20 cellular contexts compared by ENCODE assay signal in genomic region chr7:112505495-112505894, GRCh38. TPM values are rescaled to one million over a fixed set of nuclear protein-coding genes. Genes with fewer than 3 reads are reported as not detected.
DNase-seq lines count a peak whose midpoint lies in the region; ATAC-seq and TF ChIP-seq lines count a peak whose summit lies in the region.
"Had no signal": no experiment of that assay in that cellular context is flagged by ENCODE, and none has a peak within 500 bp of the region (broad histone marks: within the 10 kb centered on the region; RNA-seq: fewer than 3 reads in every experiment).

No MANE protein-coding gene starts in this region.

- H3K4me1 ChIP-seq in BE2C, result 0 out of 2 replicates have a peak, but pooled peaks cover 5% of the 10 kb centered on the region
- H3K4me1 ChIP-seq in GM23248 (ENCODE audit: insufficient read depth), result peaks cover 11% of the 10 kb centered on the region
- no peaks in the 10 kb centered on the region for H3K4me1 ChIP-seq in CD8-positive, alpha-beta T cell (ENCODE audit: insufficient read depth, low read length)
- H3K4me1 ChIP-seq: colonic mucosa had no signal

- no peak overlapping the region for H2AFZ ChIP-seq in GM23248

- no peaks in the 10 kb centered on the region for H3K4me1 Mint-ChIP-seq in CD8-positive, alpha-beta T cell (ENCODE audit: low read depth)

- H3K4me2 ChIP-seq in GM23248 (ENCODE audit: unreplicated experiment), result no peak overlapping the region
- H3K4me2 ChIP-seq: KMS-11 had no signal

- H3K9me2 ChIP-seq in GM23248 (ENCODE audit: insufficient read depth), result no peaks in the 10 kb centered on the region

- H3K79me2 ChIP-seq in GM23248 (ENCODE audit: insufficient read depth), result no peaks in the 10 kb centered on the region

- H3K27ac ChIP-seq in 22Rv1, result no peak overlapping the region
- H3K27ac ChIP-seq in GM23248, result no peak overlapping the region
- H3K27ac ChIP-seq in CD8-positive, alpha-beta T cell (ENCODE audit: low read depth, low read length), result no peak overlapping the region
- H3K27ac ChIP-seq: colonic mucosa, KMS-11, RWPE1 had no signal

- POLR2A ChIA-PET in CD8-positive, alpha-beta T cell (lab: Charles Lee), result no interaction called here

- H3K36me3 Mint-ChIP-seq in CD8-positive, alpha-beta T cell, result no peaks in the 10 kb centered on the region
- H3K36me3 Mint-ChIP-seq: activated CD8-positive, alpha-beta memory T cell treated with anti-CD3 and anti-CD28 coated beads, Interleukin-2, amount 10 ng/mL, durations not matched to agents 7 days and 5 days; activated naive CD8-positive, alpha-beta T cell treated with anti-CD3 and anti-CD28 coated beads, Interleukin-2, amount 10 ng/mL, durations not matched to agents 7 days and 5 days had no signal

- no peak overlapping the region for H3K4me3 ChIP-seq in BE2C (ENCODE audit: low read depth, low read length)
- H3K4me3 ChIP-seq in choroid plexus epithelial cell (ENCODE audit: low read depth, low read length), result no peak overlapping the region
- H3K4me3 ChIP-seq in GM23248, result no peak overlapping the region
- no peak overlapping the region for H3K4me3 ChIP-seq in CD8-positive, alpha-beta T cell (ENCODE audit: low read depth, low read length)
- H3K4me3 ChIP-seq: colonic mucosa had no signal

- intact Hi-C loops in CD8-positive, alpha-beta T cell (cut with DNase I, micrococcal nuclease), result no loop called here

- H3K27me3 ChIP-seq in BE2C (no peaks in the 10 kb centered on the region), GM23248 (replicated peaks; ENCODE audit: insufficient read depth) (no peaks in the 10 kb centered on the region)
- H3K27me3 ChIP-seq in CD8-positive, alpha-beta T cell (ENCODE audit: insufficient read depth, low read length), result no peaks in the 10 kb centered on the region
- H3K27me3 ChIP-seq: colonic mucosa had no signal

- ATAC-seq in GM18909 (IDR thresholded peaks at IDR 0.05; ENCODE audit: poor library complexity, unreplicated experiment), result no peak
- ATAC-seq in CD8-positive, alpha-beta T cell, result no peak
- ATAC-seq: activated CD8-positive, alpha-beta memory T cell treated with anti-CD3 and anti-CD28 coated beads, Interleukin-2, amount 10 ng/mL, durations not matched to agents 7 days and 5 days; activated T-helper 17 cell treated with anti-CD3 and anti-CD28 coated beads, Interleukin-2, amount 50 U/mL, for 72 hours; sciatic nerve had no signal

- H3K9ac ChIP-seq in GM23248, result no peak overlapping the region
- H3K9ac ChIP-seq: KMS-11 had no signal

- peaks cover 10% of the 10 kb centered on the region for H3K27me3 Mint-ChIP-seq in CD8-positive, alpha-beta T cell (ENCODE audit: low read depth)

- peaks cover 20% of the 10 kb centered on the region for H3F3A ChIP-seq in GM23248 (ENCODE audit: insufficient read depth)

- TF ChIP-seq CTCF in 22Rv1 (IDR thresholded peaks at IDR 0.05), result peak; percentile 7; the same call in 1 of the 2 replicates
- peak; percentile 14; the same call in 1 of the 2 replicates for TF ChIP-seq CTCF in BE2C (IDR thresholded peaks at IDR 0.05; ENCODE audit: low read depth, low read length)
- no peak for TF ChIP-seq CTCF in choroid plexus epithelial cell (conservative IDR thresholded peaks at IDR 0.05; ENCODE audit: low read depth, low read length)
- TF ChIP-seq CTCF in CD8-positive, alpha-beta T cell (IDR thresholded peaks at IDR 0.05), result no peak

- H3K27ac Mint-ChIP-seq in CD8-positive, alpha-beta T cell, result no peak overlapping the region
- H3K27ac Mint-ChIP-seq: activated CD8-positive, alpha-beta memory T cell treated with anti-CD3 and anti-CD28 coated beads, Interleukin-2, amount 10 ng/mL, durations not matched to agents 7 days and 5 days; activated naive CD8-positive, alpha-beta T cell treated with anti-CD3 and anti-CD28 coated beads, Interleukin-2, amount 10 ng/mL, durations not matched to agents 7 days and 5 days; activated T-helper 17 cell treated with anti-CD3 and anti-CD28 coated beads, Interleukin-2, amount 50 U/mL, for 72 hours had no signal

- H3K4me3 Mint-ChIP-seq in CD8-positive, alpha-beta T cell, result no peak overlapping the region
- H3K4me3 Mint-ChIP-seq: activated CD8-positive, alpha-beta memory T cell treated with anti-CD3 and anti-CD28 coated beads, Interleukin-2, amount 10 ng/mL, durations not matched to agents 7 days and 5 days; activated naive CD8-positive, alpha-beta T cell treated with anti-CD3 and anti-CD28 coated beads, Interleukin-2, amount 10 ng/mL, durations not matched to agents 7 days and 5 days; activated T-helper 17 cell treated with anti-CD3 and anti-CD28 coated beads, Interleukin-2, amount 50 U/mL, for 72 hours had no signal

- H4K20me1 ChIP-seq in GM23248 (ENCODE audit: insufficient read depth), result no peaks in the 10 kb centered on the region

- H3K9me3 ChIP-seq in BE2C, result no peaks in the 10 kb centered on the region
- no peaks in the 10 kb centered on the region for H3K9me3 ChIP-seq in GM23248 (ENCODE audit: low read depth)
- no peaks in the 10 kb centered on the region for H3K9me3 ChIP-seq in CD8-positive, alpha-beta T cell (ENCODE audit: low read length)
- H3K9me3 ChIP-seq: colonic mucosa had no signal

- 81 to 87% methylated on average over 2 of the region's 2 CpGs for WGBS in GM23248 (ENCODE audit: low coverage in 1 of 2, low lambda C conversion rate in 2 of 2, missing lambda C conversion rate in 2 of 2), 2 experiments

- DNase-seq in BE2C (no peak), NCI-H1092 (lab: John Stamatoyannopoulos, UW) (peak; percentile 32), choroid plexus epithelial cell (ENCODE audit: low read depth) (peak; percentile 18), GM23248 (no peak), NCI-H2081 treated with DMSO at 0.1 percent for 48 hours (lab: John Stamatoyannopoulos, UW) (no peak)
- DNase-seq in CD8-positive, alpha-beta T cell, result no peak
- DNase-seq: activated CD4-positive, alpha-beta T cell treated with anti-CD3 and anti-CD28 coated beads for 48 hours; activated CD8-positive, alpha-beta memory T cell treated with anti-CD3 and anti-CD28 coated beads, Interleukin-2, amount 10 ng/mL, durations not matched to agents 7 days and 5 days; activated naive CD8-positive, alpha-beta T cell treated with anti-CD3 and anti-CD28 coated beads, Interleukin-2, amount 10 ng/mL, durations not matched to agents 7 days and 5 days; colonic mucosa; GF-D8; NCI-H2029 treated with DMSO at 0.1 percent for 48 hours; NCI-H510A; stimulated activated CD4-positive, alpha-beta T cell treated with anti-CD3 and anti-CD28 coated beads, Interleukin-15, amount 100 ng/mL, for 24 hours had no signal

- no peaks in the 10 kb centered on the region for H3K36me3 ChIP-seq in BE2C
- no peaks in the 10 kb centered on the region for H3K36me3 ChIP-seq in GM23248 (ENCODE audit: low read depth)
- H3K36me3 ChIP-seq in CD8-positive, alpha-beta T cell (ENCODE audit: insufficient read depth, low read length), result no peaks in the 10 kb centered on the region
- H3K36me3 ChIP-seq: colonic mucosa had no signal

- no peaks in the 10 kb centered on the region for H3K9me3 Mint-ChIP-seq in CD8-positive, alpha-beta T cell
- H3K9me3 Mint-ChIP-seq: activated naive CD8-positive, alpha-beta T cell treated with anti-CD3 and anti-CD28 coated beads, Interleukin-2, amount 10 ng/mL, durations not matched to agents 7 days and 5 days; activated T-helper 17 cell treated with anti-CD3 and anti-CD28 coated beads, Interleukin-2, amount 50 U/mL, for 72 hours had no signal

- in situ Hi-C loops in GM23248 (cut with MboI), result no loop called here

- CTCF ChIA-PET in CD8-positive, alpha-beta T cell (lab: Charles Lee), result no interaction called here

RNA-seq across cellular contexts. Expression of gene LSMEM1, which starts 24.7 kb away (rescaled TPM):
- polyA plus RNA-seq in BE2C (2012; ENCODE audit: insufficient read depth, insufficient read length, low read depth), result 8.0 TPM
- total RNA-seq in GM23248 (2014; rRNA removed; shearing (Covaris generic)), result not detected in 2 replicates
- polyA plus RNA-seq in GM23248 (2016; fragmentation: Nextera tagmentation; extraction: Ambion mirVana), result 0.27 and 0.39 TPM in 2 replicates
- 1 to 10 TPM; 1.5 to 2.1 TPM for total RNA-seq in CD8-positive, alpha-beta T cell

RNA-seq across cellular contexts. Expression of gene IFRD1, which starts 55.2 kb away (rescaled TPM):
- 120 TPM for polyA plus RNA-seq in BE2C (2012; ENCODE audit: insufficient read depth, insufficient read length, low read depth)
- 61.4 and 75.5 TPM in 2 replicates for total RNA-seq in GM23248 (2014; rRNA removed; shearing (Covaris generic))
- 71.9 and 73.9 TPM in 2 replicates for polyA plus RNA-seq in GM23248 (2016; fragmentation: Nextera tagmentation; extraction: Ambion mirVana)
- 100 to 1,000 TPM; 292 to 301 TPM for total RNA-seq in CD8-positive, alpha-beta T cell

Comparison
In these comparisons a context has a peak if more than half of its experiments do, and no peak if none do; other contexts are left out.
1. CTCF ChIP-seq: peak in 22Rv1 (single experiment) and BE2C (single experiment); none in choroid plexus epithelial cell (single experiment) and CD8-positive, alpha-beta T cell (single experiment).
2. DNase-seq: peak in NCI-H1092 (single experiment) and choroid plexus epithelial cell (single experiment); none in BE2C (single experiment), GM23248 (single experiment), NCI-H2081 treated with DMSO at 0.1 percent for 48 hours (single experiment) and CD8-positive, alpha-beta T cell (0 of 7).